In genomic region chr13:24741791-24742190, GRCh38 we compare ENCODE assay signal across 17 cellular contexts. TPM values are rescaled to one million over a fixed set of nuclear protein-coding genes. Genes with fewer than 3 reads are reported as not detected.
A peak's percentile ranks its signal among the peaks of the same experiment; 100 is the strongest.
DNase-seq lines count a peak whose midpoint lies in the region; ATAC-seq and TF ChIP-seq lines count a peak whose summit lies in the region.
"Had no signal": no experiment of that assay in that cellular context is flagged by ENCODE, and none has a peak within 500 bp of the region (broad histone marks: within the 10 kb centered on the region; RNA-seq: fewer than 3 reads in every experiment).

No MANE protein-coding gene starts in this region.

- no peak overlapping the region for H3K4ac ChIP-seq in trophoblast cell (ENCODE audit: low read depth, low read length)

- H3K4me3 ChIP-seq in Loucy (ENCODE audit: low read length, poor library complexity, severe bottlenecking) (no peak overlapping the region), trophoblast cell (ENCODE audit: low read depth, low read length) (no peak overlapping the region)
- H3K4me3 ChIP-seq: A549, GM23338 had no signal

- no peak for TF ChIP-seq CTCF in Loucy (conservative IDR thresholded peaks at IDR 0.05; ENCODE audit: low read length)

- peak overlapping the region; percentile 80 for H3K4me2 ChIP-seq in Loucy (ENCODE audit: low read depth, low read length, poor library complexity, severe bottlenecking)
- no peak overlapping the region for H3K4me2 ChIP-seq in trophoblast cell (ENCODE audit: low read length)
- H3K4me2 ChIP-seq: A549, GM23338 had no signal

- no peak for ATAC-seq in GM21825 (IDR thresholded peaks at IDR 0.05; ENCODE audit: unreplicated experiment)
- ATAC-seq: CD8-positive, alpha-beta T cell had no signal

- no peaks in the 10 kb centered on the region for H3K79me2 ChIP-seq in Loucy (ENCODE audit: insufficient read depth, low read length)
- no peaks in the 10 kb centered on the region for H3K79me2 ChIP-seq in trophoblast cell (ENCODE audit: control insufficient read depth, insufficient read depth, low read length, poor library complexity)

- H2BK120ac ChIP-seq in trophoblast cell (ENCODE audit: insufficient read depth, low read length, poor library complexity): no peak overlapping the region

- H3K36me3 ChIP-seq in Loucy (ENCODE audit: insufficient read depth, low read length): no peaks in the 10 kb centered on the region
- H3K36me3 ChIP-seq in trophoblast cell (ENCODE audit: control insufficient read depth in 1 of 2, insufficient read depth in 2 of 2, low read length in 2 of 2): no peaks in the 10 kb centered on the region

- no peak overlapping the region for H4K12ac ChIP-seq in trophoblast cell (ENCODE audit: low read depth, low read length)

- H4K8ac ChIP-seq in trophoblast cell (ENCODE audit: low read depth, low read length): no peak overlapping the region

- H3K4me1 ChIP-seq in Loucy (ENCODE audit: insufficient read depth, low read length, poor library complexity, severe bottlenecking) (peaks cover 39% of the 10 kb centered on the region), trophoblast cell (ENCODE audit: control insufficient read depth in 1 of 2, insufficient read depth in 2 of 2, low read length in 2 of 2) (peaks cover 7 to 9% of the 10 kb centered on the region in 2 experiments)
- H3K4me1 ChIP-seq: A549 had no signal

- no peak overlapping the region for H3K23ac ChIP-seq in trophoblast cell (ENCODE audit: low read length)

- no peak overlapping the region for H4K91ac ChIP-seq in trophoblast cell (ENCODE audit: low read depth, low read length)

- peak overlapping the region; percentile 34 for H3K27ac Mint-ChIP-seq in activated naive CD8-positive, alpha-beta T cell
- no peak overlapping the region for H3K27ac Mint-ChIP-seq in activated naive CD8-positive, alpha-beta T cell treated with anti-CD3 and anti-CD28 coated beads for 36 hours
- H3K27ac Mint-ChIP-seq: CD8-positive, alpha-beta T cell; GM23338 had no signal

- H3K9me3 ChIP-seq in Loucy (ENCODE audit: insufficient read depth, low read depth, low read length): no peaks in the 10 kb centered on the region
- H3K9me3 ChIP-seq in trophoblast cell (ENCODE audit: insufficient read depth, low read depth, low read length): peaks cover 12% of the 10 kb centered on the region
- H3K9me3 ChIP-seq: A549 had no signal

- no peak overlapping the region for H2AK5ac ChIP-seq in trophoblast cell (ENCODE audit: low read length)

- no peak overlapping the region for H3K9ac ChIP-seq in Loucy (ENCODE audit: low read depth, low read length, poor library complexity, severe bottlenecking)
- H3K9ac ChIP-seq in trophoblast cell (ENCODE audit: low read length): no peak overlapping the region

- no peak overlapping the region for H3K4me3 Mint-ChIP-seq in activated naive CD8-positive, alpha-beta T cell
- no peak overlapping the region for H3K4me3 Mint-ChIP-seq in activated naive CD8-positive, alpha-beta T cell treated with anti-CD3 and anti-CD28 coated beads for 36 hours
- H3K4me3 Mint-ChIP-seq: CD8-positive, alpha-beta T cell; GM23338 had no signal

- H3K27ac ChIP-seq in trophoblast cell (ENCODE audit: low read depth, low read length): no peak overlapping the region
- H3K27ac ChIP-seq: 22Rv1, A549 had no signal

- no peaks in the 10 kb centered on the region for H3K9me2 ChIP-seq in Loucy (replicated peaks; ENCODE audit: low read depth, low read length)

- H2AFZ ChIP-seq in Loucy (ENCODE audit: low read length): peak overlapping the region; percentile 55
- no peak overlapping the region for H2AFZ ChIP-seq in trophoblast cell (ENCODE audit: insufficient read depth, low read length, poor library complexity)
- H2AFZ ChIP-seq: GM23338 had no signal

- no peaks in the 10 kb centered on the region for H3K9me3 Mint-ChIP-seq in activated naive CD8-positive, alpha-beta T cell (ENCODE audit: low read depth)
- no peaks in the 10 kb centered on the region for H3K9me3 Mint-ChIP-seq in activated naive CD8-positive, alpha-beta T cell treated with anti-CD3 and anti-CD28 coated beads for 36 hours
- H3K9me3 Mint-ChIP-seq: CD8-positive, alpha-beta T cell had no signal

- peak overlapping the region; percentile 31 for H2BK12ac ChIP-seq in trophoblast cell (ENCODE audit: low read length)

- no peak overlapping the region for H2BK5ac ChIP-seq in trophoblast cell (ENCODE audit: low read depth, low read length, poor library complexity)

- no peak for DNase-seq in activated naive CD8-positive, alpha-beta T cell treated with anti-CD3 and anti-CD28 coated beads for 36 hours
- DNase-seq in mesenteric fat pad (ENCODE audit: low spot score) (peak; percentile 69), trophoblast cell (no peak), NCI-H82 (lab: John Stamatoyannopoulos, UW) (no peak), SKM-1 treated with dmso at 0.1 percent for 144 hours (lab: John Stamatoyannopoulos, UW; ENCODE audit: unreplicated experiment) (no peak)
- DNase-seq: CD8-positive, alpha-beta T cell; GF-D8 had no signal

- no peaks in the 10 kb centered on the region for H4K20me1 ChIP-seq in Loucy (ENCODE audit: insufficient read depth, low read length, poor library complexity, severe bottlenecking)

- no peaks in the 10 kb centered on the region for H3F3A ChIP-seq in Loucy (ENCODE audit: low read depth)

- H3K79me1 ChIP-seq in trophoblast cell (ENCODE audit: low read length): no peaks in the 10 kb centered on the region

- no CpG with 5 or more reads among the region's 8 CpGs for WGBS in trophoblast cell (ENCODE audit: extremely low coverage, insufficient coverage, insufficient read length)

- no peaks in the 10 kb centered on the region for H3K4me1 Mint-ChIP-seq in activated naive CD8-positive, alpha-beta T cell (ENCODE audit: low read depth)
- peaks cover 2% of the 10 kb centered on the region for H3K4me1 Mint-ChIP-seq in activated naive CD8-positive, alpha-beta T cell treated with anti-CD3 and anti-CD28 coated beads for 36 hours

- H3K36me3 Mint-ChIP-seq in activated naive CD8-positive, alpha-beta T cell: no peaks in the 10 kb centered on the region
- H3K36me3 Mint-ChIP-seq in activated naive CD8-positive, alpha-beta T cell treated with anti-CD3 and anti-CD28 coated beads for 36 hours: no peaks in the 10 kb centered on the region
- H3K36me3 Mint-ChIP-seq: CD8-positive, alpha-beta T cell had no signal

- H3K27me3 Mint-ChIP-seq in activated naive CD8-positive, alpha-beta T cell: peaks cover 9% of the 10 kb centered on the region
- H3K27me3 Mint-ChIP-seq in activated naive CD8-positive, alpha-beta T cell treated with anti-CD3 and anti-CD28 coated beads for 36 hours: peaks cover 25% of the 10 kb centered on the region

- H3K14ac ChIP-seq in trophoblast cell (ENCODE audit: low read length): no peak overlapping the region

- H3K27me3 ChIP-seq in Loucy (ENCODE audit: insufficient read depth, low read length, poor library complexity, severe bottlenecking) (no peaks in the 10 kb centered on the region), trophoblast cell (ENCODE audit: insufficient read depth, low read length) (peaks cover 28% of the 10 kb centered on the region)

- no peak overlapping the region for H3K18ac ChIP-seq in trophoblast cell (ENCODE audit: low read length)

RNA-seq across cellular contexts. Expression of gene RNF17, which starts 22.2 kb away (rescaled TPM):
- not detected for total RNA-seq in activated naive CD8-positive, alpha-beta T cell treated with anti-CD3 and anti-CD28 coated beads for 36 hours
- total RNA-seq in mesenteric fat pad: 0.58 TPM
- not detected in 2 replicates for polyA plus RNA-seq in trophoblast cell (2013)
- total RNA-seq: Calu3; CD8-positive, alpha-beta T cell; GM23338; H7; HT-29 had no signal
- polyA plus RNA-seq: A549, BJ had no signal
